ENCODE assay signal across 11 cellular contexts in genomic region chr15:35696767-35697231, GRCh38.
DNase-seq lines count a peak whose midpoint lies in the region; ATAC-seq and TF ChIP-seq lines count a peak whose summit lies in the region.
"Had no signal": no experiment of that assay in that cellular context is flagged by ENCODE, and none has a peak within 500 bp of the region (broad histone marks: within the 10 kb centered on the region; RNA-seq: fewer than 3 reads in every experiment).

No MANE protein-coding gene starts in this region.

- H3K9ac ChIP-seq in IMR-90 (ENCODE audit: low read depth, low read length) (no peak overlapping the region), mammary epithelial cell (ENCODE audit: insufficient read depth, low read length) (no peak overlapping the region), MM.1S (ENCODE audit: low read length) (no peak overlapping the region)
- H3K9ac ChIP-seq: BLaER1 treated with 17β-estradiol and CSF1 and Interleukin-3, amounts not matched to agents 10 nM and 100 nM had no signal

- CTCF ChIA-PET in A673 (lab: Charles Lee) (no interaction called here), IMR-90 (lab: Yijun Ruan, JAX) (interaction anchor here (1.9 kb wide), 1 partner anchor 55 kb away, joined by 5 read pairs; no protein-coding TSS in a partner anchor), mammary epithelial cell (lab: Charles Lee; ENCODE audit: low non-redundant PET) (no interaction called here)

- peak overlapping the region; percentile 56 for H2BK120ac ChIP-seq in IMR-90 (ENCODE audit: low read depth, low read length)

- dilution Hi-C loops in IMR-90 (cut with HindIII; ENCODE audit: low sequenced_read_pairs, unreplicated experiment) (no loop called here), mammary epithelial cell (cut with HindIII; ENCODE audit: low sequenced_read_pairs) (no loop called here)

- no peak overlapping the region for H3K56ac ChIP-seq in IMR-90 (ENCODE audit: extremely low read depth, insufficient read depth, low read length)

- no TSS peak for BruUV-seq in A673 (replicated peaks; lab: Mats Ljungman, UMichigan)
- BruUV-seq in IMR-90 (replicated peaks; lab: Mats Ljungman, UMichigan): no TSS peak
- BruUV-seq in mammary epithelial cell (replicated peaks; lab: Mats Ljungman, UMichigan): no TSS peak

- H3K4me3 ChIP-seq in A673 (ENCODE audit: low read depth, low read length, poor library complexity, severe bottlenecking): no peak overlapping the region
- no peak overlapping the region for H3K4me3 ChIP-seq in IMR-90 (ENCODE audit: insufficient read depth, low read depth, low read length)
- H3K4me3 ChIP-seq in mammary epithelial cell (replicated peaks in 1 of 3; ENCODE audit: insufficient read depth in 1 of 3, low read depth in 2 of 3, low read length in 3 of 3): no peak overlapping the region
- no peak overlapping the region for H3K4me3 ChIP-seq in adrenal gland
- no peak overlapping the region for H3K4me3 ChIP-seq in MM.1S (ENCODE audit: low read length)
- H3K4me3 ChIP-seq: BLaER1 treated with 17β-estradiol and CSF1 and Interleukin-3, amounts not matched to agents 10 nM and 100 nM had no signal

- H3K14ac ChIP-seq in IMR-90 (replicated peaks; ENCODE audit: low read depth, low read length): no peak overlapping the region

- peak overlapping the region; percentile 24; the same call in 1 of the 2 replicates for H3K18ac ChIP-seq in IMR-90 (ENCODE audit: low read depth, low read length)

- H3K9me1 ChIP-seq in IMR-90 (ENCODE audit: insufficient read depth, low read length): no peaks in the 10 kb centered on the region

- H3K36me3 ChIP-seq in A673 (ENCODE audit: insufficient read depth, low read length, poor library complexity, severe bottlenecking) (no peaks in the 10 kb centered on the region), IMR-90 (ENCODE audit: control insufficient read depth, insufficient read depth, low read length) (no peaks in the 10 kb centered on the region), mammary epithelial cell (ENCODE audit: insufficient read depth, low read length) (no peaks in the 10 kb centered on the region), adrenal gland (replicated peaks in 1 of 2) (no peaks in the 10 kb centered on the region), MM.1S (replicated peaks; ENCODE audit: insufficient read depth, low read length) (no peaks in the 10 kb centered on the region)
- H3K36me3 ChIP-seq: BLaER1 treated with 17β-estradiol and CSF1 and Interleukin-3, amounts not matched to agents 10 nM and 100 nM had no signal

- H3K9me3 ChIP-seq in A673 (ENCODE audit: low read depth, low read length, poor library complexity, severe bottlenecking) (no peaks in the 10 kb centered on the region), IMR-90 (ENCODE audit: control insufficient read depth, insufficient read depth, low read length) (no peaks in the 10 kb centered on the region), mammary epithelial cell (replicated peaks; ENCODE audit: insufficient read depth, low read length) (no peaks in the 10 kb centered on the region), adrenal gland (replicated peaks in 1 of 3) (no peaks in the 10 kb centered on the region), MM.1S (replicated peaks; ENCODE audit: insufficient read depth, low read length) (no peaks in the 10 kb centered on the region)
- H3K9me3 ChIP-seq: BLaER1 treated with 17β-estradiol and CSF1 and Interleukin-3, amounts not matched to agents 10 nM and 100 nM had no signal

- H4K5ac ChIP-seq in IMR-90 (ENCODE audit: low read depth, low read length): no peak overlapping the region

- H3K79me2 ChIP-seq in mammary epithelial cell (ENCODE audit: insufficient read depth, low read length) (no peaks in the 10 kb centered on the region), MM.1S (ENCODE audit: low read length) (no peaks in the 10 kb centered on the region)

- H3K27ac ChIP-seq in A673 (ENCODE audit: low read depth, low read length, poor library complexity, severe bottlenecking) (no peak overlapping the region), IMR-90 (ENCODE audit: insufficient read depth, low read length) (peak overlapping the region; percentile 43; the same call in 1 of the 2 replicates), mammary epithelial cell (ENCODE audit: insufficient read depth, low read depth, low read length) (peak overlapping the region; percentile 69), adrenal gland (peak overlapping the region in 1 of 5 donors; percentile 37), MM.1S (ENCODE audit: low read length) (no peak overlapping the region)
- H3K27ac ChIP-seq: BLaER1 treated with 17β-estradiol and CSF1 and Interleukin-3, amounts not matched to agents 10 nM and 100 nM had no signal

- no peaks in the 10 kb centered on the region for H3K9me2 ChIP-seq in MM.1S (replicated peaks; ENCODE audit: insufficient read depth, low read length)

- no peak overlapping the region for H4K91ac ChIP-seq in IMR-90 (ENCODE audit: insufficient read depth, low read depth, low read length)

- H4K8ac ChIP-seq in IMR-90 (ENCODE audit: low read depth in 2 of 2, low read length in 2 of 2): peak overlapping the region in 1 of 2 experiments; percentile 43; a peak in 2 of 4 replicates

- no peak overlapping the region for H3K23ac ChIP-seq in IMR-90 (ENCODE audit: low read depth, low read length)

- H2AK5ac ChIP-seq in IMR-90 (ENCODE audit: low read depth, low read length): no peak overlapping the region

- H3K4ac ChIP-seq in IMR-90 (ENCODE audit: low read depth, low read length): peak overlapping the region; percentile 57

- TF ChIP-seq CTCF in A673 (conservative IDR thresholded peaks at IDR 0.05; ENCODE audit: low read depth, low read length) (no peak), IMR-90 (conservative IDR thresholded peaks at IDR 0.05; ENCODE audit: low read depth, low read length) (no peak), mammary epithelial cell (conservative IDR thresholded peaks at IDR 0.05 in 1 of 2, IDR thresholded peaks at IDR 0.05 in 1 of 2; ENCODE audit: extremely low read depth in 1 of 2, insufficient read depth in 1 of 2, low read depth in 1 of 2, low read length in 2 of 2) (no peak), adrenal gland (IDR thresholded peaks at IDR 0.05) (no peak), MM.1S (IDR thresholded peaks at IDR 0.05; ENCODE audit: low read length) (no peak)

- no peak overlapping the region for H2BK15ac ChIP-seq in IMR-90 (ENCODE audit: low read depth, low read length)

- no peak for TF ChIP-seq RAD21 in IMR-90 (IDR thresholded peaks at IDR 0.05; ENCODE audit: low read length)

- no peaks in the 10 kb centered on the region for H3K79me1 ChIP-seq in IMR-90 (ENCODE audit: low read depth in 1 of 2, low read length in 2 of 2)

- H2BK20ac ChIP-seq in IMR-90 (ENCODE audit: low read depth, low read length): peak overlapping the region; percentile 67

- H4K20me1 ChIP-seq in IMR-90 (ENCODE audit: insufficient read depth, low read length) (no peaks in the 10 kb centered on the region), mammary epithelial cell (ENCODE audit: insufficient read depth, low read length) (no peaks in the 10 kb centered on the region), MM.1S (ENCODE audit: insufficient read depth, low read length) (no peaks in the 10 kb centered on the region)
- H4K20me1 ChIP-seq: BLaER1 treated with 17β-estradiol and CSF1 and Interleukin-3, amounts not matched to agents 10 nM and 100 nM had no signal

- intact Hi-C loops in A673 (cut with micrococcal nuclease; ENCODE audit: unreplicated experiment): no loop called here
- intact Hi-C loops in IMR-90 (cut with micrococcal nuclease): no loop called here
- intact Hi-C loops in mammary epithelial cell (cut with micrococcal nuclease): loop anchor here (1.0 to 10.0 kb wide), 6 partner anchors 54 to 805 kb away; partner anchors contain the start of gene DPH6
- intact Hi-C loops in adrenal gland (cut with DNase I): no loop called here

- H3K27me3 ChIP-seq in A673 (replicated peaks; ENCODE audit: insufficient read depth, low read depth, low read length, poor library complexity) (no peaks in the 10 kb centered on the region), IMR-90 (ENCODE audit: control insufficient read depth, insufficient read depth, low read length) (no peaks in the 10 kb centered on the region), mammary epithelial cell (ENCODE audit: insufficient read depth, low read length) (no peaks in the 10 kb centered on the region), adrenal gland (no peaks in the 10 kb centered on the region), MM.1S (replicated peaks; ENCODE audit: insufficient read depth, low read length) (no peaks in the 10 kb centered on the region)
- H3K27me3 ChIP-seq: BLaER1 treated with 17β-estradiol and CSF1 and Interleukin-3, amounts not matched to agents 10 nM and 100 nM had no signal

- H3K4me1 ChIP-seq in A673 (ENCODE audit: insufficient read depth, low read length, poor library complexity, severe bottlenecking) (no peaks in the 10 kb centered on the region), IMR-90 (ENCODE audit: control insufficient read depth, insufficient read depth, low read length) (peaks cover 13% of the 10 kb centered on the region), mammary epithelial cell (ENCODE audit: insufficient read depth, low read length) (peaks cover 25% of the 10 kb centered on the region), adrenal gland (replicated peaks in 1 of 2) (peaks cover 0 to under 1% of the 10 kb centered on the region in 2 donors), MM.1S (ENCODE audit: low read length) (no peaks in the 10 kb centered on the region)
- H3K4me1 ChIP-seq: BLaER1 treated with 17β-estradiol and CSF1 and Interleukin-3, amounts not matched to agents 10 nM and 100 nM had no signal

- in situ Hi-C loops in IMR-90 (cut with MboI; ENCODE audit: low sequenced_read_pairs) (no loop called here), mammary epithelial cell (cut with MboI; ENCODE audit: low sequenced_read_pairs in 2 of 2) (no loop called here)

- H3K4me2 ChIP-seq in IMR-90 (ENCODE audit: low read depth, low read length) (no peak overlapping the region), mammary epithelial cell (ENCODE audit: insufficient read depth, low read depth, low read length) (peak overlapping the region; percentile 0), MM.1S (ENCODE audit: low read depth, low read length) (no peak overlapping the region)
- H3K4me2 ChIP-seq: BLaER1 treated with 17β-estradiol and CSF1 and Interleukin-3, amounts not matched to agents 10 nM and 100 nM had no signal

- no peaks in the 10 kb centered on the region for H3F3A ChIP-seq in MM.1S (ENCODE audit: insufficient read depth, low read length)

- peak overlapping the region; percentile 50 for H2BK5ac ChIP-seq in IMR-90 (ENCODE audit: low read depth, low read length, poor library complexity, severe bottlenecking)

- H2AFZ ChIP-seq in IMR-90 (replicated peaks; ENCODE audit: low read length, poor library complexity): no peak overlapping the region
- H2AFZ ChIP-seq in mammary epithelial cell (ENCODE audit: low read depth, low read length): no peak overlapping the region
- H2AFZ ChIP-seq in MM.1S (ENCODE audit: low read length): no peak overlapping the region

- peak; percentile 82 for ATAC-seq in IMR-90 (ENCODE audit: low read depth)
- ATAC-seq: natural killer cell treated with Interleukin-12 subunit alpha and Interleukin-12 subunit beta and Interleukin-15 and Interleukin-18, amount 100 ng/mL, for 72 hours had no signal

- TF ChIP-seq POLR2A in IMR-90 (IDR thresholded peaks at IDR 0.05; ENCODE audit: low read depth, low read length) (no peak), adrenal gland (IDR thresholded peaks at IDR 0.05) (no peak)

- WGBS in IMR-90 (ENCODE audit: extremely low coverage in 2 of 2, insufficient read length in 1 of 2), 2 experiments: no CpG with 5 or more reads among the region's 5 CpGs
- WGBS in mammary epithelial cell (ENCODE audit: low coverage, missing lambda C conversion rate): 88% methylated on average over 5 of the region's 5 CpGs
- 76 to 82% (median 81%) methylated on average over 5 of the region's 5 CpGs for WGBS in adrenal gland, 4 donors

- peak; percentile 70 for DNase-seq in A673 (ENCODE audit: low spot score)
- DNase-seq in IMR-90: peak; percentile 93
- peak; percentile 80 for DNase-seq in mammary epithelial cell
- DNase-seq in kidney glomerular epithelial cell (lab: John Stamatoyannopoulos, UW): peak; percentile 83
- DNase-seq in amniotic stem cell (lab: John Stamatoyannopoulos, UW): no peak
- no peak for DNase-seq in adrenal gland
- no peak for DNase-seq in MM.1S
- DNase-seq in NCI-H524 treated with DMSO at 0.1 percent for 48 hours (lab: John Stamatoyannopoulos, UW): no peak
- DNase-seq: activated T-cell treated with anti-CD3 and anti-CD28 coated beads for 4 hours had no signal

- H2AK9ac ChIP-seq in IMR-90 (replicated peaks; ENCODE audit: low read depth, low read length, poor library complexity): no peak overlapping the region

- POLR2A ChIA-PET in A673 (lab: Charles Lee; ENCODE audit: low non-redundant PET) (no interaction called here), IMR-90 (lab: Charles Lee; ENCODE audit: unreplicated experiment) (interaction anchor here (0.7 kb wide), 1 partner anchor 11 kb away, joined by 3 read pairs; no protein-coding TSS in a partner anchor)

Comparison
In these comparisons a context has a peak if more than half of its experiments do, and no peak if none do; other contexts are left out.
1. DNase-seq: peak in A673 (single experiment), IMR-90 (single experiment), mammary epithelial cell (single experiment) and kidney glomerular epithelial cell (single experiment); none in amniotic stem cell (single experiment), adrenal gland (0 of 7), MM.1S (single experiment) and NCI-H524 treated with DMSO at 0.1 percent for 48 hours (single experiment).
2. H3K27ac ChIP-seq: peak in IMR-90 (single experiment) and mammary epithelial cell (single experiment); none in A673 (single experiment) and MM.1S (single experiment).